Comparison of ENCODE assay signal across 19 cellular contexts in genomic region chr16:23947838-23948237, GRCh38.
DNase-seq lines count a peak whose midpoint lies in the region; ATAC-seq and TF ChIP-seq lines count a peak whose summit lies in the region.
"Had no signal": no experiment of that assay in that cellular context is flagged by ENCODE, and none has a peak within 500 bp of the region (broad histone marks: within the 10 kb centered on the region; RNA-seq: fewer than 3 reads in every experiment).

No MANE protein-coding gene starts in this region.

- no peaks in the 10 kb centered on the region for H3K36me3 ChIP-seq in DND-41 (ENCODE audit: insufficient read depth, low read length)
- H3K36me3 ChIP-seq: MG63, suprapubic skin had no signal

- POLR2A ChIA-PET in activated CD4-positive, alpha-beta memory T cell treated with anti-CD3 and anti-CD28 coated beads for 36 hours (lab: Charles Lee) = no interaction called here

- no peak overlapping the region for H3K4me2 ChIP-seq in DND-41 (ENCODE audit: insufficient read depth, low read length)

- H4K20me1 ChIP-seq in DND-41 (ENCODE audit: insufficient read depth, low read length) = no peaks in the 10 kb centered on the region

- H3K79me2 ChIP-seq in DND-41 (ENCODE audit: insufficient read depth, low read length) = peaks cover 35% of the 10 kb centered on the region

- H3K4me1 ChIP-seq in DND-41 (ENCODE audit: insufficient read depth, low read length) = peaks cover 47% of the 10 kb centered on the region
- H3K4me1 ChIP-seq: suprapubic skin had no signal

- peak overlapping the region; percentile 41; the same call in 1 of the 2 replicates for H3K27ac ChIP-seq in DND-41 (ENCODE audit: low read length)
- H3K27ac ChIP-seq: C4-2B, suprapubic skin had no signal

- CTCF ChIA-PET in activated CD4-positive, alpha-beta memory T cell treated with anti-CD3 and anti-CD28 coated beads for 36 hours (lab: Charles Lee) = interaction anchor here (1.0 kb wide), 1 partner anchor 58 kb away, joined by 3 read pairs; no protein-coding TSS in a partner anchor

- H3K4me3 ChIP-seq in DND-41 (ENCODE audit: low read depth in 1 of 2, low read length in 2 of 2) = no peak overlapping the region
- H3K4me3 ChIP-seq: MG63, suprapubic skin had no signal

- H2AFZ ChIP-seq in DND-41 (ENCODE audit: low read depth, low read length) = no peak overlapping the region

- no peaks in the 10 kb centered on the region for H3K27me3 Mint-ChIP-seq in T-helper 1 cell treated with Interleukin-12 subunit alpha and Interleukin-12 subunit beta and Interleukin-4 antibody, amounts not matched to agents 30 μg/mL and 1 μg/mL, for 36 hours (ENCODE audit: low read depth)
- no peaks in the 10 kb centered on the region for H3K27me3 Mint-ChIP-seq in activated CD4-positive, alpha-beta memory T cell treated with anti-CD3 and anti-CD28 coated beads for 36 hours
- H3K27me3 Mint-ChIP-seq in immature natural killer cell (ENCODE audit: low read depth in 3 of 3) = peaks cover 2 to 5% (median 2%) of the 10 kb centered on the region in 3 donors
- H3K27me3 Mint-ChIP-seq in HFFc6 (ENCODE audit: insufficient read depth) = peaks cover 6% of the 10 kb centered on the region; the same call in 1 of the 2 replicates

- H3K9ac ChIP-seq in DND-41 (ENCODE audit: low read depth, low read length) = no peak overlapping the region

- no peak for TF ChIP-seq CTCF in DND-41 (IDR thresholded peaks at IDR 0.05; ENCODE audit: borderline replicate concordance, extremely low read depth, low read length, poor library complexity, severe bottlenecking)
- TF ChIP-seq CTCF in HFFc6 (IDR thresholded peaks at IDR 0.05) = no peak

- intact Hi-C loops in activated CD4-positive, alpha-beta memory T cell treated with anti-CD3 and anti-CD28 coated beads for 36 hours (cut with micrococcal nuclease) = loop anchor here (1.0 to 2.0 kb wide), 2 partner anchors 15 to 26 kb away; no protein-coding TSS in a partner anchor

- no peak for DNase-seq in T-helper 1 cell
- DNase-seq in DND-41 = no peak
- no peak for DNase-seq in activated CD4-positive, alpha-beta memory T cell treated with anti-CD3 and anti-CD28 coated beads for 36 hours
- no peak for DNase-seq in immature natural killer cell
- DNase-seq in HFFc6 = no peak
- no peak for DNase-seq in ecto neural progenitor cell (ENCODE audit: low spot score)
- DNase-seq: effector CD8-positive, alpha-beta T cell; MG63; midbrain; NCI-H187; small intestine; stimulated activated CD4-positive, alpha-beta T cell treated with anti-CD3 and anti-CD28 coated beads, Interleukin-4, amount 100 ng/mL, for 4 hours; SW 1271 had no signal

- ATAC-seq in DND-41 (ENCODE audit: insufficient read depth, low read depth) (no peak), HG03108 (IDR thresholded peaks at IDR 0.05; ENCODE audit: unreplicated experiment) (no peak)
- ATAC-seq: HepG2 had no signal

- H3K9me3 ChIP-seq in DND-41 (ENCODE audit: insufficient read depth, low read length, severe bottlenecking) = no peaks in the 10 kb centered on the region
- H3K9me3 ChIP-seq: MG63, suprapubic skin had no signal

- H3K27ac Mint-ChIP-seq in T-helper 1 cell treated with Interleukin-12 subunit alpha and Interleukin-12 subunit beta and Interleukin-4 antibody, amounts not matched to agents 30 μg/mL and 1 μg/mL, for 36 hours = peak overlapping the region; percentile 65
- peak overlapping the region; percentile 16 for H3K27ac Mint-ChIP-seq in activated CD4-positive, alpha-beta memory T cell treated with anti-CD3 and anti-CD28 coated beads for 36 hours
- H3K27ac Mint-ChIP-seq in immature natural killer cell = peak overlapping the region; percentile 32 to 91 (median 58)
- no peak overlapping the region for H3K27ac Mint-ChIP-seq in HFFc6
- H3K27ac Mint-ChIP-seq: activated T-helper 2 cell treated with anti-CD3 and anti-CD28 coated beads, Interferon-gamma antibody, Interleukin-2, Interleukin-4, amounts not matched to agents 10 μg/mL and 5 μg/mL and 100 μg/mL, durations not matched to agents 14 hours and 24 hours and 36 hours had no signal

- H3K4me3 Mint-ChIP-seq in T-helper 1 cell treated with Interleukin-12 subunit alpha and Interleukin-12 subunit beta and Interleukin-4 antibody, amounts not matched to agents 30 μg/mL and 1 μg/mL, for 36 hours = no peak overlapping the region
- H3K4me3 Mint-ChIP-seq in activated CD4-positive, alpha-beta memory T cell treated with anti-CD3 and anti-CD28 coated beads for 36 hours = no peak overlapping the region
- H3K4me3 Mint-ChIP-seq in immature natural killer cell (peak overlapping the region in 3 of 5 donors; percentile 8 to 16 (median 12)), HFFc6 (no peak overlapping the region)

- no peaks in the 10 kb centered on the region for H3K27me3 ChIP-seq in DND-41 (ENCODE audit: insufficient read depth, low read length, poor library complexity)
- H3K27me3 ChIP-seq: MG63, suprapubic skin had no signal

- peaks cover 11% of the 10 kb centered on the region for H3K36me3 Mint-ChIP-seq in T-helper 1 cell treated with Interleukin-12 subunit alpha and Interleukin-12 subunit beta and Interleukin-4 antibody, amounts not matched to agents 30 μg/mL and 1 μg/mL, for 36 hours (ENCODE audit: low read depth)
- H3K36me3 Mint-ChIP-seq in activated CD4-positive, alpha-beta memory T cell treated with anti-CD3 and anti-CD28 coated beads for 36 hours = no peaks in the 10 kb centered on the region
- H3K36me3 Mint-ChIP-seq in immature natural killer cell = peaks cover 0 to 4% (median 0%) of the 10 kb centered on the region in 3 donors
- H3K36me3 Mint-ChIP-seq in HFFc6 (ENCODE audit: low read depth) = no peaks in the 10 kb centered on the region

- peaks cover 57% of the 10 kb centered on the region for H3K4me1 Mint-ChIP-seq in T-helper 1 cell treated with Interleukin-12 subunit alpha and Interleukin-12 subunit beta and Interleukin-4 antibody, amounts not matched to agents 30 μg/mL and 1 μg/mL, for 36 hours (ENCODE audit: low read depth)
- H3K4me1 Mint-ChIP-seq in activated CD4-positive, alpha-beta memory T cell treated with anti-CD3 and anti-CD28 coated beads for 36 hours (ENCODE audit: low read depth) = peaks cover 90% of the 10 kb centered on the region
- peaks cover 66 to 83% of the 10 kb centered on the region in 2 donors for H3K4me1 Mint-ChIP-seq in immature natural killer cell
- H3K4me1 Mint-ChIP-seq in HFFc6 (ENCODE audit: low read depth) = no peaks in the 10 kb centered on the region

- no peaks in the 10 kb centered on the region for H3K9me3 Mint-ChIP-seq in T-helper 1 cell treated with Interleukin-12 subunit alpha and Interleukin-12 subunit beta and Interleukin-4 antibody, amounts not matched to agents 30 μg/mL and 1 μg/mL, for 36 hours
- H3K9me3 Mint-ChIP-seq in activated CD4-positive, alpha-beta memory T cell treated with anti-CD3 and anti-CD28 coated beads for 36 hours = no peaks in the 10 kb centered on the region
- no peaks in the 10 kb centered on the region for H3K9me3 Mint-ChIP-seq in immature natural killer cell
- peaks cover 29% of the 10 kb centered on the region for H3K9me3 Mint-ChIP-seq in HFFc6
- H3K9me3 Mint-ChIP-seq: activated T-helper 2 cell treated with anti-CD3 and anti-CD28 coated beads, Interferon-gamma antibody, Interleukin-2, Interleukin-4, amounts not matched to agents 10 μg/mL and 5 μg/mL and 100 μg/mL, durations not matched to agents 14 hours and 24 hours and 36 hours had no signal

Comparison
In these comparisons a context has a peak if more than half of its experiments do, and no peak if none do; other contexts are left out.
1. H3K4me3 Mint-ChIP-seq: peak in immature natural killer cell (3 of 5); none in T-helper 1 cell treated with Interleukin-12 subunit alpha and Interleukin-12 subunit beta and Interleukin-4 antibody, amounts not matched to agents 30 μg/mL and 1 μg/mL, for 36 hours (single experiment), activated CD4-positive, alpha-beta memory T cell treated with anti-CD3 and anti-CD28 coated beads for 36 hours (single experiment) and HFFc6 (single experiment).